15 cellular contexts compared by ENCODE assay signal in genomic region chr19:46180701-46181385, GRCh38. TPM values are rescaled to one million over a fixed set of nuclear protein-coding genes. Genes with fewer than 3 reads are reported as not detected.
A peak's percentile ranks its signal among the peaks of the same experiment; 100 is the strongest.
DNase-seq lines count a peak whose midpoint lies in the region; ATAC-seq, FAIRE-seq and TF ChIP-seq lines count a peak whose summit lies in the region.
"Had no signal": no experiment of that assay in that cellular context is flagged by ENCODE, and none has a peak within 500 bp of the region (broad histone marks: within the 10 kb centered on the region; RNA-seq: fewer than 3 reads in every experiment).

No MANE protein-coding gene starts in this region.

- H3K36me3 ChIP-seq in ACC112 (ENCODE audit: insufficient read depth, low read length) (no peaks in the 10 kb centered on the region), adipocyte (ENCODE audit: control insufficient read depth, insufficient read depth, low read length, severe bottlenecking) (no peaks in the 10 kb centered on the region), keratinocyte (ENCODE audit: control insufficient read depth in 2 of 2, extremely low read depth in 1 of 2, insufficient read depth in 2 of 2, low read length in 2 of 2) (peaks cover 0 to 4% of the 10 kb centered on the region in 2 experiments), BE2C (no peaks in the 10 kb centered on the region)
- H3K36me3 ChIP-seq: lower lobe of right lung had no signal

- DNase-seq in HT1080 (ENCODE audit: low read depth) (peak; percentile 92), adipocyte (ENCODE audit: low read depth) (peak; percentile 17), keratinocyte (ENCODE audit: low read depth, low spot score) (no peak), NCI-H1694 treated with DMSO at 0.1 percent for 48 hours (lab: John Stamatoyannopoulos, UW) (no peak), BE2C (no peak), NOMO-1 treated with DMSO at 0.1 percent for 48 hours (lab: John Stamatoyannopoulos, UW; ENCODE audit: unreplicated experiment) (no peak)
- DNase-seq: activated CD4-positive, alpha-beta T cell treated with anti-CD3 and anti-CD28 coated beads for 4 hours; effector memory CD8-positive, alpha-beta T cell; hippocampal formation; lower lobe of right lung had no signal

- H3K4me2 ChIP-seq in keratinocyte (ENCODE audit: control insufficient read depth, extremely low read depth, insufficient read depth, low read depth, low read length), result peak overlapping the region; percentile 56

- no peaks in the 10 kb centered on the region for H3K9me1 ChIP-seq in keratinocyte (ENCODE audit: control insufficient read depth, extremely low read depth, insufficient read depth, low read length)

- H3K9ac ChIP-seq in adipocyte (ENCODE audit: low read length) (no peak overlapping the region), keratinocyte (ENCODE audit: control insufficient read depth, extremely low read depth, insufficient read depth, low read length) (peak overlapping the region; percentile 13)

- no peaks in the 10 kb centered on the region for H4K20me1 ChIP-seq in keratinocyte (ENCODE audit: control insufficient read depth, extremely low read depth, insufficient read depth, low read length)

- peak; percentile 99 for FAIRE-seq in keratinocyte (lab: Jason Lieb, UNC)

- H3K27ac ChIP-seq in ACC112 (ENCODE audit: low read depth, low read length), result peak overlapping the region; percentile 64
- H3K27ac ChIP-seq in keratinocyte (ENCODE audit: control insufficient read depth, insufficient read depth, low read length), result peak overlapping the region; percentile 58
- H3K27ac ChIP-seq: lower lobe of right lung had no signal

- H3K4me1 ChIP-seq in ACC112 (ENCODE audit: control insufficient read depth, insufficient read depth, low read length, unreplicated experiment) (peaks cover 7% of the 10 kb centered on the region), adipocyte (ENCODE audit: control insufficient read depth, insufficient read depth, low read length) (peaks cover 16% of the 10 kb centered on the region), keratinocyte (ENCODE audit: control insufficient read depth, extremely low read depth, insufficient read depth, low read length) (peaks cover 27% of the 10 kb centered on the region), BE2C (no peaks in the 10 kb centered on the region)
- H3K4me1 ChIP-seq: lower lobe of right lung had no signal

- H2AFZ ChIP-seq in ACC112 (ENCODE audit: low read length, unreplicated experiment) (no peak overlapping the region), keratinocyte (ENCODE audit: control insufficient read depth, low read length) (peak overlapping the region; percentile 43)

- no peak for TF ChIP-seq CTCF in keratinocyte (optimal IDR thresholded peaks at IDR 0.05 in 1 of 3, IDR thresholded peaks at IDR 0.05 in 1 of 3, conservative IDR thresholded peaks at IDR 0.05 in 1 of 3; ENCODE audit: extremely low read depth in 1 of 3, insufficient read depth in 2 of 3, low read length in 3 of 3)
- TF ChIP-seq CTCF in BE2C (IDR thresholded peaks at IDR 0.05; ENCODE audit: low read depth, low read length), result no peak

- H3K79me2 ChIP-seq in ACC112 (ENCODE audit: control insufficient read depth, insufficient read depth, low read length, unreplicated experiment), result no peaks in the 10 kb centered on the region
- no peaks in the 10 kb centered on the region for H3K79me2 ChIP-seq in keratinocyte (ENCODE audit: control insufficient read depth, insufficient read depth, low read length)

- dilution Hi-C loops in keratinocyte (cut with MboI; ENCODE audit: extremely low pct_ligation_motif_present, low sequenced_read_pairs), result no loop called here

- H3K9me3 ChIP-seq in adipocyte (ENCODE audit: control insufficient read depth, low read length) (no peaks in the 10 kb centered on the region), keratinocyte (ENCODE audit: control insufficient read depth, low read depth, low read length) (no peaks in the 10 kb centered on the region), BE2C (no peaks in the 10 kb centered on the region)
- H3K9me3 ChIP-seq: lower lobe of right lung had no signal

- ATAC-seq in HG02642 (IDR thresholded peaks at IDR 0.05; ENCODE audit: poor library complexity, unreplicated experiment), result no peak
- ATAC-seq: effector memory CD8-positive, alpha-beta T cell; lower lobe of right lung had no signal

- no peaks in the 10 kb centered on the region for H3K27me3 ChIP-seq in ACC112 (ENCODE audit: insufficient read depth, low read length)
- peaks cover 4% of the 10 kb centered on the region for H3K27me3 ChIP-seq in adipocyte (replicated peaks; ENCODE audit: control insufficient read depth, insufficient read depth, low read length)
- H3K27me3 ChIP-seq in keratinocyte (ENCODE audit: control insufficient read depth, extremely low read depth, insufficient read depth, low read length), result no peaks in the 10 kb centered on the region
- H3K27me3 ChIP-seq in BE2C, result peaks cover 28% of the 10 kb centered on the region; the same call in 1 of the 2 replicates

- no peak overlapping the region for H3K4me3 ChIP-seq in ACC112 (ENCODE audit: low read depth, low read length)
- no peak overlapping the region for H3K4me3 ChIP-seq in adipocyte (ENCODE audit: low read length)
- H3K4me3 ChIP-seq in keratinocyte (ENCODE audit: control insufficient read depth in 2 of 3, extremely low read depth in 1 of 3, insufficient read depth in 2 of 3, low read depth in 1 of 3, low read length in 3 of 3), result peak overlapping the region in 2 of 3 experiments; percentile 20 to 25
- H3K4me3 ChIP-seq in BE2C (ENCODE audit: low read depth, low read length), result no peak overlapping the region
- H3K4me3 ChIP-seq: lower lobe of right lung had no signal

RNA-seq across cellular contexts. Expression of gene IGFL2, which starts 32.8 kb away (rescaled TPM):
- not detected in 2 replicates for total RNA-seq in HT1080 (2014; rRNA removed; shearing (Covaris generic))
- polyA plus RNA-seq in HT1080 (2015; cell fraction: cytosol; rRNA removed), result 0.72 TPM in 1 of 2 replicates, not detected in the other
- 0.06 TPM in 1 of 2 replicates, not detected in the other for polyA plus RNA-seq in HT1080 (2015; cell fraction: nucleus; rRNA removed)
- 2.9 to 16.2 TPM (median 7.1 TPM) in 3 replicates for polyA plus RNA-seq in keratinocyte
- 17.9 TPM for polyA plus RNA-seq in keratinocyte (2011; ENCODE audit: low read depth)
- 5.8 and 6.2 TPM in 2 replicates for polyA plus RNA-seq in keratinocyte (2011; cell fraction: cytosol; rRNA removed)
- polyA plus RNA-seq in keratinocyte (2011; cell fraction: nucleus; rRNA removed), result 2.6 and 5.8 TPM in 2 replicates
- 3.2 and 59.5 TPM in 2 replicates for polyA plus RNA-seq in keratinocyte (2012; ENCODE audit: low replicate concordance)
- polyA minus RNA-seq in keratinocyte, result 4.1 to 10.4 TPM (median 7.2 TPM) in 3 replicates
- 7.9 TPM for polyA minus RNA-seq in keratinocyte (2011; cell fraction: cytosol; rRNA and poly(A)+ RNA removed)
- polyA minus RNA-seq in keratinocyte (2011; cell fraction: nucleus; rRNA and poly(A)+ RNA removed), result 4.3 and 4.7 TPM in 2 replicates
- not detected for polyA plus RNA-seq in BE2C (2012; ENCODE audit: insufficient read depth, insufficient read length, low read depth)
- total RNA-seq: activated T-cell treated with anti-CD3 and anti-CD28 coated beads, Interleukin-2, amount 50 U/mL, for 72 hours; lower lobe of right lung; neural crest cell had no signal
- polyA plus RNA-seq: AG04450 had no signal

RNA-seq across cellular contexts. Expression of gene IGFL1, which starts 48.7 kb away (rescaled TPM):
- total RNA-seq in HT1080 (2014; rRNA removed; shearing (Covaris generic)), result not detected in 2 replicates
- polyA plus RNA-seq in HT1080 (2015; cell fraction: cytosol; rRNA removed), result not detected in 2 replicates
- not detected in 2 replicates for polyA plus RNA-seq in HT1080 (2015; cell fraction: nucleus; rRNA removed)
- polyA plus RNA-seq in keratinocyte, result 14.0 to 86.6 TPM (median 21.3 TPM) in 3 replicates
- polyA plus RNA-seq in keratinocyte (2011; ENCODE audit: low read depth), result 176 TPM
- polyA plus RNA-seq in keratinocyte (2011; cell fraction: cytosol; rRNA removed), result 43.5 and 56.0 TPM in 2 replicates
- 37.3 and 41.1 TPM in 2 replicates for polyA plus RNA-seq in keratinocyte (2011; cell fraction: nucleus; rRNA removed)
- 17.2 and 447 TPM in 2 replicates for polyA plus RNA-seq in keratinocyte (2012; ENCODE audit: low replicate concordance)
- 11.8 to 106 TPM (median 30.7 TPM) in 3 replicates for polyA minus RNA-seq in keratinocyte
- 32.8 TPM for polyA minus RNA-seq in keratinocyte (2011; cell fraction: cytosol; rRNA and poly(A)+ RNA removed)
- 16.1 and 18.7 TPM in 2 replicates for polyA minus RNA-seq in keratinocyte (2011; cell fraction: nucleus; rRNA and poly(A)+ RNA removed)
- not detected for polyA plus RNA-seq in BE2C (2012; ENCODE audit: insufficient read depth, insufficient read length, low read depth)
- total RNA-seq: activated T-cell treated with anti-CD3 and anti-CD28 coated beads, Interleukin-2, amount 50 U/mL, for 72 hours; lower lobe of right lung; neural crest cell had no signal
- polyA plus RNA-seq: AG04450 had no signal

RNA-seq across cellular contexts. Expression of gene IGFL3, which starts 56.4 kb away (rescaled TPM):
- 1.7 and 1.9 TPM in 2 replicates for total RNA-seq in HT1080 (2014; rRNA removed; shearing (Covaris generic))
- polyA plus RNA-seq in HT1080 (2015; cell fraction: cytosol; rRNA removed), result not detected in 2 replicates
- 0.26 TPM in 1 of 2 replicates, not detected in the other for polyA plus RNA-seq in HT1080 (2015; cell fraction: nucleus; rRNA removed)
- polyA plus RNA-seq in keratinocyte, result 236 to 560 TPM (median 344 TPM) in 3 replicates
- polyA plus RNA-seq in keratinocyte (2011; ENCODE audit: low read depth), result 68.4 TPM
- polyA plus RNA-seq in keratinocyte (2011; cell fraction: cytosol; rRNA removed), result 359 and 390 TPM in 2 replicates
- 419 and 530 TPM in 2 replicates for polyA plus RNA-seq in keratinocyte (2011; cell fraction: nucleus; rRNA removed)
- polyA plus RNA-seq in keratinocyte (2012; ENCODE audit: low replicate concordance), result 207 and 288 TPM in 2 replicates
- polyA minus RNA-seq in keratinocyte, result 145 to 324 TPM (median 146 TPM) in 3 replicates
- polyA minus RNA-seq in keratinocyte (2011; cell fraction: cytosol; rRNA and poly(A)+ RNA removed), result 164 TPM
- 170 and 212 TPM in 2 replicates for polyA minus RNA-seq in keratinocyte (2011; cell fraction: nucleus; rRNA and poly(A)+ RNA removed)
- polyA plus RNA-seq in BE2C (2012; ENCODE audit: insufficient read depth, insufficient read length, low read depth), result not detected
- total RNA-seq: activated T-cell treated with anti-CD3 and anti-CD28 coated beads, Interleukin-2, amount 50 U/mL, for 72 hours; lower lobe of right lung; neural crest cell had no signal
- polyA plus RNA-seq: AG04450 had no signal

Comparison
In these comparisons a context has a peak if more than half of its experiments do, and no peak if none do; other contexts are left out.
1. H3K4me3 ChIP-seq: peak in keratinocyte (2 of 3); none in ACC112 (single experiment), adipocyte (single experiment) and BE2C (single experiment).
2. DNase-seq: peak in HT1080 (single experiment) and adipocyte (single experiment); none in keratinocyte (single experiment), NCI-H1694 treated with DMSO at 0.1 percent for 48 hours (single experiment), BE2C (single experiment) and NOMO-1 treated with DMSO at 0.1 percent for 48 hours (single experiment).